24 cellular contexts compared by ENCODE assay signal in genomic region chr18:78777992-78778391, GRCh38.
"Had no signal": no experiment of that assay in that cellular context is flagged by ENCODE, and none has a peak within 500 bp of the region (broad histone marks: within the 10 kb centered on the region; RNA-seq: fewer than 3 reads in every experiment).

No MANE protein-coding gene starts in this region.

- H3K27ac ChIP-seq: brain microvascular endothelial cell, cardiac muscle cell, RWPE1 had no signal

- H3K27me3 ChIP-seq: brain microvascular endothelial cell, cardiac muscle cell, MG63 had no signal

- H3K9me3 ChIP-seq: MG63 had no signal

- H3K36me3 ChIP-seq: brain microvascular endothelial cell, cardiac muscle cell, MG63 had no signal

- DNase-seq: activated CD4-positive, alpha-beta memory T cell treated with anti-CD3 and anti-CD28 coated beads for 36 hours; activated CD4-positive, alpha-beta T cell treated with anti-CD3 and anti-CD28 coated beads, Interleukin-2, amount 10 ng/mL, durations not matched to agents 7 days and 5 days; activated CD4-positive, CD25-positive, alpha-beta regulatory T cell; activated CD8-positive, alpha-beta memory T cell treated with anti-CD3 and anti-CD28 coated beads for 24 hours; activated gamma-delta T cell treated with Interleukin-2 at 50 U/mL for 16 hours; activated naive CD4-positive, alpha-beta T cell treated with anti-CD3 and anti-CD28 coated beads, Interleukin-2, amount 10 ng/mL, durations not matched to agents 7 days and 5 days; activated naive CD8-positive, alpha-beta T cell treated with anti-CD3 and anti-CD28 coated beads for 36 hours; activated T-cell treated with anti-CD3 and anti-CD28 coated beads for 4 hours; activated T-cell treated with anti-CD3 and anti-CD28 coated beads, Interleukin-2, amount 50 U/mL, for 48 hours; brain microvascular endothelial cell; MG63; MV-4-11; NCI-H1105; NCI-H1436; NCI-H1694 treated with DMSO at 0.1 percent for 48 hours; NCI-H2029 treated with DMSO at 0.1 percent for 48 hours; NCI-H345; NCI-H510A; NCI-H526 treated with DMSO at 0.1 percent for 48 hours; NCI-H82; Right ventricle myocardium superior; T1000 had no signal

- H3K4me3 ChIP-seq: cardiac muscle cell, MG63 had no signal
